ENCODE assay signal across 10 cellular contexts in the genomic region with DNA sequence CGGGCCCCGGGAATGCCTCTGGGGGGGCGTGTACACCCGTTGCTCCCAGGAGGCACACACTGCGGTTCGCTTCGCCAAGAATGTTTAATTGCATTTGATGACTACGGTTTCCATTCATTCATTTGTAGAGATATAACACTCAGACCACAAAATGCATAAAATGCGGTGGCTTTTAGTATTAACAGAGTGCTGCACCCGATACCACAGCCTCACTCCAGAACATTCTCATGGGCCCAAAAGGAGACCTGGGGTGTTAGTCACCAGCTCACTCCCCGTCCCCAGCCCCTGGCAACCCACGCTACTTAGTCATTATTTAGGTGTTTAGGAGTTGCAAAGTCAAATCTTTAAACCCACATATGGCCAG. TPM values are rescaled to one million over a fixed set of nuclear protein-coding genes. Genes with fewer than 3 reads are reported as not detected.
DNase-seq lines count a peak whose midpoint lies in the region; FAIRE-seq and TF ChIP-seq lines count a peak whose summit lies in the region.
"Had no signal": no experiment of that assay in that cellular context is flagged by ENCODE, and none has a peak within 500 bp of the region (broad histone marks: within the 10 kb centered on the region; RNA-seq: fewer than 3 reads in every experiment).

No MANE protein-coding gene starts in this region.

- peak overlapping the region; percentile 64 for H3K9ac ChIP-seq in keratinocyte (ENCODE audit: control insufficient read depth, extremely low read depth, insufficient read depth, low read length)
- H3K9ac ChIP-seq: parathyroid adenoma had no signal

- H2AFZ ChIP-seq in keratinocyte (ENCODE audit: control insufficient read depth, low read length) (no peak overlapping the region), PC-9 (no peak overlapping the region)
- H2AFZ ChIP-seq: parathyroid adenoma had no signal

- no peak for TF ChIP-seq CTCF in MCF 10A (IDR thresholded peaks at IDR 0.05; ENCODE audit: unreplicated experiment)
- TF ChIP-seq CTCF in breast epithelium (IDR thresholded peaks at IDR 0.05) = no peak
- no peak for TF ChIP-seq CTCF in keratinocyte (optimal IDR thresholded peaks at IDR 0.05 in 1 of 3, IDR thresholded peaks at IDR 0.05 in 1 of 3, conservative IDR thresholded peaks at IDR 0.05 in 1 of 3; ENCODE audit: extremely low read depth in 1 of 3, insufficient read depth in 2 of 3, low read length in 3 of 3)
- no peak for TF ChIP-seq CTCF in transverse colon (IDR thresholded peaks at IDR 0.05)
- TF ChIP-seq CTCF in PC-9 (conservative IDR thresholded peaks at IDR 0.05) = no peak

- no peak for TF ChIP-seq EP300 in transverse colon (IDR thresholded peaks at IDR 0.05; ENCODE audit: low read depth)

- H3K4me3 Mint-ChIP-seq in MCF 10A (ENCODE audit: unreplicated experiment) = no peak overlapping the region

- peak overlapping the region; percentile 21 for H3K27ac Mint-ChIP-seq in MCF 10A (ENCODE audit: low read depth, unreplicated experiment)

- CTCF ChIA-PET in MCF 10A (lab: Yijun Ruan, JAX) = no interaction called here
- CTCF ChIA-PET in PC-9 (lab: Charles Lee) = no interaction called here

- peaks cover 0 to 6% of the 10 kb centered on the region in 2 donors for H3K4me1 ChIP-seq in breast epithelium
- peaks cover 18% of the 10 kb centered on the region for H3K4me1 ChIP-seq in keratinocyte (ENCODE audit: control insufficient read depth, extremely low read depth, insufficient read depth, low read length)
- peaks cover 0 to 24% (median 7%) of the 10 kb centered on the region in 4 donors for H3K4me1 ChIP-seq in transverse colon
- H3K4me1 ChIP-seq in PC-9 (replicated peaks; ENCODE audit: insufficient read depth) = no peaks in the 10 kb centered on the region
- H3K4me1 ChIP-seq: parathyroid adenoma had no signal

- H3K79me2 ChIP-seq in keratinocyte (ENCODE audit: control insufficient read depth, insufficient read depth, low read length) (no peaks in the 10 kb centered on the region), PC-9 (ENCODE audit: low read depth) (no peaks in the 10 kb centered on the region)
- H3K79me2 ChIP-seq: parathyroid adenoma had no signal

- no peaks in the 10 kb centered on the region for H3K27me3 ChIP-seq in breast epithelium
- H3K27me3 ChIP-seq in keratinocyte (ENCODE audit: control insufficient read depth, extremely low read depth, insufficient read depth, low read length) = no peaks in the 10 kb centered on the region
- H3K27me3 ChIP-seq in transverse colon = peaks cover 34% of the 10 kb centered on the region
- no peaks in the 10 kb centered on the region for H3K27me3 ChIP-seq in PC-9 (ENCODE audit: insufficient read depth, low read depth)

- FAIRE-seq in keratinocyte (lab: Jason Lieb, UNC) = no peak

- in situ Hi-C loops in transverse colon (cut with MboI; ENCODE audit: low pct_ligation_motif_present in 1 of 4, low pct_unique_long_range_greater_than_20kb in 1 of 4, low sequenced_read_pairs in 3 of 4) = no loop called here

- H3K27ac ChIP-seq in breast epithelium = peak overlapping the region in 1 of 2 donors; percentile 68
- peak overlapping the region; percentile 57 for H3K27ac ChIP-seq in keratinocyte (ENCODE audit: control insufficient read depth, insufficient read depth, low read length)
- H3K27ac ChIP-seq in transverse colon = peak overlapping the region in 3 of 4 donors; percentile 44 to 70 (median 66)
- H3K27ac ChIP-seq in PC-9 = no peak overlapping the region
- H3K27ac ChIP-seq: C4-2B had no signal

- H3F3A ChIP-seq in PC-9 (ENCODE audit: insufficient read depth, low read depth) = no peaks in the 10 kb centered on the region; the same call in 1 of the 2 replicates

- H3K36me3 Mint-ChIP-seq in MCF 10A (ENCODE audit: insufficient read depth, unreplicated experiment) = peaks cover 25% of the 10 kb centered on the region

- no peaks in the 10 kb centered on the region for H3K9me3 Mint-ChIP-seq in MCF 10A (ENCODE audit: unreplicated experiment)

- intact Hi-C loops in MCF 10A (cut with micrococcal nuclease) (no loop called here), breast epithelium (cut with DNase I; ENCODE audit: low total_unique reads) (no loop called here), transverse colon (cut with DNase I; ENCODE audit: low total_unique reads) (no loop called here), PC-9 (cut with micrococcal nuclease; ENCODE audit: unreplicated experiment) (no loop called here)

- H3K36me3 ChIP-seq in breast epithelium = no peaks in the 10 kb centered on the region
- H3K36me3 ChIP-seq in keratinocyte (ENCODE audit: control insufficient read depth in 2 of 2, extremely low read depth in 1 of 2, insufficient read depth in 2 of 2, low read length in 2 of 2) = peaks cover 0 to 2% of the 10 kb centered on the region in 2 experiments
- H3K36me3 ChIP-seq in transverse colon = no peaks in the 10 kb centered on the region
- no peaks in the 10 kb centered on the region for H3K36me3 ChIP-seq in PC-9 (ENCODE audit: low read depth)

- TF ChIP-seq POLR2A in breast epithelium (IDR thresholded peaks at IDR 0.05) (no peak), transverse colon (IDR thresholded peaks at IDR 0.05) (no peak)

- H3K9me3 ChIP-seq in breast epithelium = no peaks in the 10 kb centered on the region
- no peaks in the 10 kb centered on the region for H3K9me3 ChIP-seq in keratinocyte (ENCODE audit: control insufficient read depth, low read depth, low read length)
- no peaks in the 10 kb centered on the region for H3K9me3 ChIP-seq in transverse colon
- H3K9me3 ChIP-seq in PC-9 (ENCODE audit: insufficient read depth, low read depth) = no peaks in the 10 kb centered on the region

- peaks cover 8% of the 10 kb centered on the region for H4K20me1 ChIP-seq in keratinocyte (ENCODE audit: control insufficient read depth, extremely low read depth, insufficient read depth, low read length)
- H4K20me1 ChIP-seq in PC-9 (ENCODE audit: insufficient read depth) = no peaks in the 10 kb centered on the region

- no peaks in the 10 kb centered on the region for H3K27me3 Mint-ChIP-seq in MCF 10A (ENCODE audit: insufficient read depth, unreplicated experiment)

- DNase-seq in MCF 10A (ENCODE audit: unreplicated experiment) = peak; percentile 86
- no peak for DNase-seq in breast epithelium (ENCODE audit: low spot score in 2 of 2)
- peak; percentile 79 to 83 for DNase-seq in activated T-cell treated with anti-CD3 and anti-CD28 coated beads, Interleukin-2, amount 50 U/mL, for 48 hours
- peak; percentile 67 for DNase-seq in keratinocyte (ENCODE audit: low read depth, low spot score)
- no peak for DNase-seq in transverse colon
- DNase-seq in PC-9 = no peak
- no peak for DNase-seq in OCI-M2 (lab: John Stamatoyannopoulos, UW; ENCODE audit: unreplicated experiment)
- DNase-seq in NCI-H2081 (lab: John Stamatoyannopoulos, UW) = no peak

- no peaks in the 10 kb centered on the region for H3K9me1 ChIP-seq in keratinocyte (ENCODE audit: control insufficient read depth, extremely low read depth, insufficient read depth, low read length)

- H3K4me1 Mint-ChIP-seq in MCF 10A (ENCODE audit: insufficient read depth, unreplicated experiment) = peaks cover 11% of the 10 kb centered on the region

- no peaks in the 10 kb centered on the region for H3K9me2 ChIP-seq in PC-9 (ENCODE audit: insufficient read depth)

- dilution Hi-C loops in keratinocyte (cut with MboI; ENCODE audit: extremely low pct_ligation_motif_present, low sequenced_read_pairs) = no loop called here

- BruUV-seq in MCF 10A (replicated peaks; lab: Mats Ljungman, UMichigan) (no TSS peak), PC-9 (replicated peaks; lab: Mats Ljungman, UMichigan) (no TSS peak)

- WGBS in transverse colon (ENCODE audit: low coverage in 1 of 2), 2 donors = 18% methylated on average over 12 of the region's 12 CpGs; no CpG with 5 or more reads in 1 of the 2 donors

- POLR2A ChIA-PET in MCF 10A (lab: Yijun Ruan, JAX) = interaction anchor here (0.9 to 1.5 kb wide), 2 partner anchors 15 to 20 kb away, joined by 3 to 4 read pairs; no protein-coding TSS in a partner anchor
- POLR2A ChIA-PET in PC-9 (lab: Charles Lee; ENCODE audit: unreplicated experiment) = no interaction called here

- H3K4me3 ChIP-seq in breast epithelium (no peak overlapping the region), keratinocyte (ENCODE audit: control insufficient read depth in 2 of 3, extremely low read depth in 1 of 3, insufficient read depth in 2 of 3, low read depth in 1 of 3, low read length in 3 of 3) (no peak overlapping the region), transverse colon (no peak overlapping the region), PC-9 (no peak overlapping the region)

- H3K4me2 ChIP-seq in keratinocyte (ENCODE audit: control insufficient read depth, extremely low read depth, insufficient read depth, low read depth, low read length) = peak overlapping the region; percentile 15
- no peak overlapping the region for H3K4me2 ChIP-seq in PC-9

RNA-seq across cellular contexts. Expression of gene HCN2, which starts 21.8 kb away (rescaled TPM):
- total RNA-seq in MCF 10A (2022) (0.68 and 1.2 TPM in 2 replicates), breast epithelium (under 1 TPM in 2 of 3 donors, not detected in 1; under 0.01 to 0.44 TPM), transverse colon (under 1 TPM in 3 of 4 donors, not detected in 1; 0.14 to 1.00 (median 0.64) TPM), PC-9 (2021) (1.5 and 2.0 TPM in 2 replicates)
- 0.13 to 0.56 TPM (median 0.26 TPM) in 3 replicates for polyA plus RNA-seq in keratinocyte
- polyA plus RNA-seq in keratinocyte (2011; ENCODE audit: low read depth) = 0.22 TPM
- polyA plus RNA-seq in keratinocyte (2011; cell fraction: cytosol; rRNA removed) = 0.57 and 1.0 TPM in 2 replicates
- polyA plus RNA-seq in keratinocyte (2011; cell fraction: nucleus; rRNA removed) = 0.59 and 0.64 TPM in 2 replicates
- 0.55 and 1.2 TPM in 2 replicates for polyA plus RNA-seq in keratinocyte (2012; ENCODE audit: low replicate concordance)
- 0.64 to 4.5 TPM (median 2.6 TPM) in 3 replicates for polyA minus RNA-seq in keratinocyte
- 1.9 TPM for polyA minus RNA-seq in keratinocyte (2011; cell fraction: cytosol; rRNA and poly(A)+ RNA removed)
- 0.63 and 1.3 TPM in 2 replicates for polyA minus RNA-seq in keratinocyte (2011; cell fraction: nucleus; rRNA and poly(A)+ RNA removed)

RNA-seq across cellular contexts. Expression of gene POLRMT, which starts 21.8 kb away (rescaled TPM):
- total RNA-seq in MCF 10A (2022) (36.9 and 40.9 TPM in 2 replicates), breast epithelium (10 to 100 TPM; 21.9 to 34.7 (median 28.2) TPM), transverse colon (100 to 1,000 TPM in 1 of 4 donors, 10 to 100 TPM in 3; 45.9 to 114 (median 63.9) TPM), PC-9 (2021) (46.4 and 57.1 TPM in 2 replicates)
- polyA plus RNA-seq in keratinocyte = 20.9 to 53.6 TPM (median 33.3 TPM) in 3 replicates
- polyA plus RNA-seq in keratinocyte (2011; ENCODE audit: low read depth) = 32.1 TPM
- polyA plus RNA-seq in keratinocyte (2011; cell fraction: cytosol; rRNA removed) = 12.6 and 19.6 TPM in 2 replicates
- 47.6 and 72.8 TPM in 2 replicates for polyA plus RNA-seq in keratinocyte (2011; cell fraction: nucleus; rRNA removed)
- polyA plus RNA-seq in keratinocyte (2012; ENCODE audit: low replicate concordance) = 50.1 and 59.7 TPM in 2 replicates
- 74.0 to 142 TPM (median 140 TPM) in 3 replicates for polyA minus RNA-seq in keratinocyte
- polyA minus RNA-seq in keratinocyte (2011; cell fraction: cytosol; rRNA and poly(A)+ RNA removed) = 90.4 TPM
- polyA minus RNA-seq in keratinocyte (2011; cell fraction: nucleus; rRNA and poly(A)+ RNA removed) = 40.7 and 57.9 TPM in 2 replicates

RNA-seq across cellular contexts. Expression of gene FGF22, which starts 28.2 kb away (rescaled TPM):
- total RNA-seq in MCF 10A (2022) (not detected in 2 replicates), breast epithelium (under 1 TPM in 2 of 3 donors, not detected in 1; 0.33 to 0.48 TPM), transverse colon (not detected), PC-9 (2021) (0.35 TPM in 1 of 2 replicates, not detected in the other)
- polyA plus RNA-seq in keratinocyte = 0.05 TPM in 1 of 3 replicates, not detected in the others
- polyA plus RNA-seq in keratinocyte (2011; ENCODE audit: low read depth) = 1.0 TPM
- polyA plus RNA-seq in keratinocyte (2011; cell fraction: cytosol; rRNA removed) = not detected in 2 replicates
- 0.13 and 0.17 TPM in 2 replicates for polyA plus RNA-seq in keratinocyte (2011; cell fraction: nucleus; rRNA removed)
- polyA plus RNA-seq in keratinocyte (2012; ENCODE audit: low replicate concordance) = 0.76 TPM in 1 of 2 replicates, not detected in the other
- polyA minus RNA-seq in keratinocyte = not detected in 3 replicates
- polyA minus RNA-seq in keratinocyte (2011; cell fraction: cytosol; rRNA and poly(A)+ RNA removed) = not detected
- polyA minus RNA-seq in keratinocyte (2011; cell fraction: nucleus; rRNA and poly(A)+ RNA removed) = not detected in 2 replicates

RNA-seq across cellular contexts. Expression of gene BSG, which starts 39.1 kb away (rescaled TPM):
- total RNA-seq in MCF 10A (2022) = 550 and 557 TPM in 2 replicates
- total RNA-seq in breast epithelium = 100 to 1,000 TPM; 270 to 515 (median 282) TPM
- polyA plus RNA-seq in keratinocyte = 388 to 552 TPM (median 537 TPM) in 3 replicates
- polyA plus RNA-seq in keratinocyte (2011; ENCODE audit: low read depth) = 171 TPM
- 298 and 480 TPM in 2 replicates for polyA plus RNA-seq in keratinocyte (2011; cell fraction: cytosol; rRNA removed)
- polyA plus RNA-seq in keratinocyte (2011; cell fraction: nucleus; rRNA removed) = 577 and 747 TPM in 2 replicates
- polyA plus RNA-seq in keratinocyte (2012; ENCODE audit: low replicate concordance) = 376 and 679 TPM in 2 replicates
- 280 to 493 TPM (median 484 TPM) in 3 replicates for polyA minus RNA-seq in keratinocyte
- 889 TPM for polyA minus RNA-seq in keratinocyte (2011; cell fraction: cytosol; rRNA and poly(A)+ RNA removed)
- polyA minus RNA-seq in keratinocyte (2011; cell fraction: nucleus; rRNA and poly(A)+ RNA removed) = 533 and 629 TPM in 2 replicates
- 1,000 to 10,000 TPM in 3 of 4 donors, 100 to 1,000 TPM in 1; 909 to 2,228 (median 1,224) TPM for total RNA-seq in transverse colon
- 772 and 823 TPM in 2 replicates for total RNA-seq in PC-9 (2021)

RNA-seq across cellular contexts. Expression of gene RNF126, which starts 51.5 kb away (rescaled TPM):
- 53.9 and 68.0 TPM in 2 replicates for total RNA-seq in MCF 10A (2022)
- 10 to 100 TPM; 41.1 to 46.5 (median 46.2) TPM for total RNA-seq in breast epithelium
- polyA plus RNA-seq in keratinocyte = 8.2 to 30.0 TPM (median 14.8 TPM) in 3 replicates
- 10.8 TPM for polyA plus RNA-seq in keratinocyte (2011; ENCODE audit: low read depth)
- 10.0 and 29.0 TPM in 2 replicates for polyA plus RNA-seq in keratinocyte (2011; cell fraction: cytosol; rRNA removed)
- polyA plus RNA-seq in keratinocyte (2011; cell fraction: nucleus; rRNA removed) = 17.7 and 30.0 TPM in 2 replicates
- 37.0 and 57.0 TPM in 2 replicates for polyA plus RNA-seq in keratinocyte (2012; ENCODE audit: low replicate concordance)
- 5.0 to 32.4 TPM (median 8.5 TPM) in 3 replicates for polyA minus RNA-seq in keratinocyte
- polyA minus RNA-seq in keratinocyte (2011; cell fraction: cytosol; rRNA and poly(A)+ RNA removed) = 50.3 TPM
- 18.8 and 19.9 TPM in 2 replicates for polyA minus RNA-seq in keratinocyte (2011; cell fraction: nucleus; rRNA and poly(A)+ RNA removed)
- 100 to 1,000 TPM in 2 of 4 donors, 10 to 100 TPM in 2; 88.6 to 148 (median 102) TPM for total RNA-seq in transverse colon
- total RNA-seq in PC-9 (2021) = 54.4 and 63.7 TPM in 2 replicates

Comparison
In these comparisons a context has a peak if more than half of its experiments do, and no peak if none do; other contexts are left out.
1. DNase-seq: peak in MCF 10A (single experiment), activated T-cell treated with anti-CD3 and anti-CD28 coated beads, Interleukin-2, amount 50 U/mL, for 48 hours (2 of 2) and keratinocyte (single experiment); none in breast epithelium (0 of 2), transverse colon (single experiment), PC-9 (0 of 2), OCI-M2 (single experiment) and NCI-H2081 (0 of 2).